ENCODE assay signal across 1 cellular context in the genomic region with DNA sequence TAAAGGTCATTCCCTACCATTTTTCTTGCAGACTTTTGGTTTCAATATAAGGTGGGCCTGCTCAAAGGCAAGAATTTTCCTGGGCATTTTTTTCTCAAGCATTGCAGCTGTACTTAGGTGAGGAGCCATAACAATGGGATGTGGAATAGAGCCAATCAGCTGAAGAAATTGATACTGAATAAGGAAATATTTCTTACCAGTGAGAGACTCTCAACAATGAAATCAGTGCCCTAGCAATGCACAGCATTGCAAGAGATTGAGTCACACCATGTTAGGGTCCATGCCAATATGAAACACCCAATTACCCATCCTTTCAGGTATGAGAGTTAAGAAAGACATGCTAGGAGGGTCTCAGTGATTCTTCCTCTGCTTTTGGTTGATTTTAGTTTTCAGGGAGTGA.
TF ChIP-seq lines count a peak whose summit lies in the region.

No MANE protein-coding gene starts in this region.

TF ChIP-seq in A549, 52 proteins besides CTCF, POLR2A, EP300 and RAD21 (continued from another document):
- TF ChIP-seq ELK1 (IDR thresholded peaks at IDR 0.05; ENCODE audit: low read depth, low read length): no peak
- TF ChIP-seq NPAS2 (CRISPR knock-in tag; IDR thresholded peaks at IDR 0.05; ENCODE audit: borderline replicate concordance): no peak
- TF ChIP-seq CBX2 (IDR thresholded peaks at IDR 0.05; ENCODE audit: borderline replicate concordance, low read depth): no peak
- TF ChIP-seq RFX5 (IDR thresholded peaks at IDR 0.05): no peak
- TF ChIP-seq ZC3H11A (IDR thresholded peaks at IDR 0.05): no peak
- no peak for TF ChIP-seq HDAC2 (IDR thresholded peaks at IDR 0.05)
- TF ChIP-seq, protein P1, sequence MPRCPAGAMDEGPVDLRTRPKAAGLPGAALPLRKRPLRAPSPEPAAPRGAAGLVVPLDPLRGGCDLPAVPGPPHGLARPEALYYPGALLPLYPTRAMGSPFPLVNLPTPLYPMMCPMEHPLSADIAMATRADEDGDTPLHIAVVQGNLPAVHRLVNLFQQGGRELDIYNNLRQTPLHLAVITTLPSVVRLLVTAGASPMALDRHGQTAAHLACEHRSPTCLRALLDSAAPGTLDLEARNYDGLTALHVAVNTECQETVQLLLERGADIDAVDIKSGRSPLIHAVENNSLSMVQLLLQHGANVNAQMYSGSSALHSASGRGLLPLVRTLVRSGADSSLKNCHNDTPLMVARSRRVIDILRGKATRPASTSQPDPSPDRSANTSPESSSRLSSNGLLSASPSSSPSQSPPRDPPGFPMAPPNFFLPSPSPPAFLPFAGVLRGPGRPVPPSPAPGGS (IDR thresholded peaks at IDR 0.05): no peak
- TF ChIP-seq HOXA7 (CRISPR knock-in tag; IDR thresholded peaks at IDR 0.05): no peak
- no peak for TF ChIP-seq JUNB (IDR thresholded peaks at IDR 0.05)
